In the genomic region with DNA sequence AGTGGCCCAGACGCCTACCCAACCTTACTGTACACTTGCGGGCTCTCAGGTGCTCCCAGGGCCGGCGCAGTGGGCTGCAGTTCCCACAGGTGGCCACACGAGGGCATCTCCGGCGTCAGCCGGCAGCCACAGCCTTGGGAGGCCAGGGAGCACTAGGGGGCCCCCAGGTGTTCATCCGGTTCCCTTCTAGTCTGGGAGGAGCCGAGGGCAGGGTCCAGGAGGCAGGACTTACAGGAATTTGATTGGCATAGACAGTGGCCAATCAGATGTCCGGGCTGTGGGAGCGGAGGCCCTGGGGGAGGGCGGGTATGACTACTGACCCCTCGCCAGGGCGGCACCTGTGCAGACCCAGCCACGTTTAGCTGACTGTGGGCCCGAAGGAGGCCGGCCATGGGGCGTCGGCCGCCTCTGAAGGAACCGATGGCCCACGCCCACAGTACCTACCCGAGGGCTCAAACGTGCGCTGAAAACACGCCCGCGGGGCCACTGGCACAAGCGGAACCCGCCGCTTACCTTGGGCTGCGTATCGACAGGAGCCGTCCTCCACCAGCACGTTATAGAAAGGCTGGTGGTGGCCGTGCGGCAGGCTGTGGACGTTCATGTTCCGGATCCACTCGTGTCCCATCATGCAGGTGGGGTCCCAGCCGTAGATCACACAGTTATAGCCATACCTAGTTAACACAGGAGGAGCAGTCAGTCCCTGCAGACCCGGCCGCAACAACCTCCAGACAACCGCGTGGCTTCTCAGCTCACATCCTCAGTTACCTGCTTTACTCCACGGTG, we compare ENCODE assay signal across 8 cellular contexts. TPM values are rescaled to one million over a fixed set of nuclear protein-coding genes. Genes with fewer than 3 reads are reported as not detected.
DNase-seq lines count a peak whose midpoint lies in the region; ATAC-seq, FAIRE-seq and TF ChIP-seq lines count a peak whose summit lies in the region.

No MANE protein-coding gene starts in this region.

- intact Hi-C loops in Right ventricle myocardium superior (cut with DNase I), result loop anchor here (10.0 kb wide), 1 partner anchor 131 kb away; no protein-coding TSS in a partner anchor
- intact Hi-C loops in sciatic nerve (cut with DNase I), result no loop called here

- peak; percentile 63 for ATAC-seq in Right ventricle myocardium superior (ENCODE audit: poor library complexity)
- peak; percentile 23 for ATAC-seq in sciatic nerve

- no peak for FAIRE-seq in RCC 7860 (lab: Jason Lieb, UNC)

- peak; percentile 51 for TF ChIP-seq CTCF in AG09319 (IDR thresholded peaks at IDR 0.05; ENCODE audit: low read depth, low read length)

- DNase-seq in AG09319 (ENCODE audit: extremely low read depth, low read depth), result no peak
- DNase-seq in GM19240 (ENCODE audit: insufficient read length, low spot score), result peak; percentile 31
- DNase-seq in HT1080 (ENCODE audit: low read depth), result peak; percentile 70
- peak; percentile 66 for DNase-seq in RCC 7860 (ENCODE audit: low spot score)
- DNase-seq in activated T-helper 9 cell treated with anti-CD3 and anti-CD28 coated beads, Interleukin-2, amount 50 U/mL, for 16 hours (ENCODE audit: low read depth), result peak; percentile 47
- DNase-seq in Right ventricle myocardium superior, result peak; percentile 66
- DNase-seq in sciatic nerve (ENCODE audit: low spot score), result no peak
- no peak for DNase-seq in NCI-H446 treated with DMSO at 0.1 percent for 48 hours (lab: John Stamatoyannopoulos, UW)

RNA-seq across cellular contexts. Expression of a gene that starts 34.8 kb away (rescaled TPM):
- 36.1 and 60.6 TPM in 2 replicates for total RNA-seq in HT1080 (2014; rRNA removed; shearing (Covaris generic))
- polyA plus RNA-seq in HT1080 (2015; cell fraction: cytosol; rRNA removed), result 17.4 and 18.5 TPM in 2 replicates
- polyA plus RNA-seq in HT1080 (2015; cell fraction: nucleus; rRNA removed), result 29.4 and 37.2 TPM in 2 replicates
- total RNA-seq in Right ventricle myocardium superior (35.3 TPM), sciatic nerve (42.9 TPM)

RNA-seq across cellular contexts. Expression of a gene that starts 56.3 kb away (rescaled TPM):
- total RNA-seq in HT1080 (2014; rRNA removed; shearing (Covaris generic)), result 0.67 and 1.0 TPM in 2 replicates
- polyA plus RNA-seq in HT1080 (2015; cell fraction: cytosol; rRNA removed), result 0.42 and 0.49 TPM in 2 replicates
- 0.23 TPM in 1 of 2 replicates, not detected in the other for polyA plus RNA-seq in HT1080 (2015; cell fraction: nucleus; rRNA removed)
- 93.6 TPM for total RNA-seq in Right ventricle myocardium superior
- total RNA-seq in sciatic nerve, result 16.6 TPM

Comparison
In these comparisons a context has a peak if more than half of its experiments do, and no peak if none do; other contexts are left out.
1. DNase-seq: peak in GM19240 (single experiment), HT1080 (single experiment), RCC 7860 (single experiment), activated T-helper 9 cell treated with anti-CD3 and anti-CD28 coated beads, Interleukin-2, amount 50 U/mL, for 16 hours (single experiment) and Right ventricle myocardium superior (single experiment); none in AG09319 (single experiment), sciatic nerve (single experiment) and NCI-H446 treated with DMSO at 0.1 percent for 48 hours (single experiment).